ENCODE assay signal across 8 cellular contexts in genomic region chr18:79400591-79401381, GRCh38. TPM values are rescaled to one million over a fixed set of nuclear protein-coding genes. Genes with fewer than 3 reads are reported as not detected.
DNase-seq lines count a peak whose midpoint lies in the region; ATAC-seq and TF ChIP-seq lines count a peak whose summit lies in the region.

No MANE protein-coding gene starts in this region.

- peaks cover 10% of the 10 kb centered on the region for H3K79me2 ChIP-seq in PC-3 (ENCODE audit: low read length)

- H3K27ac ChIP-seq in PC-3 (ENCODE audit: low read length) (no peak overlapping the region), body of pancreas (peak overlapping the region in 3 of 4 donors; percentile 50 to 73 (median 67)), lower lobe of right lung (peak overlapping the region; percentile 84), testis (peak overlapping the region; percentile 71 to 87)

- 40 to 84% methylated on average over 21 to 37 of the region's 58 CpGs for WGBS in body of pancreas, 2 donors
- WGBS in testis, 2 donors: 45 to 47% methylated on average over 19 to 28 of the region's 58 CpGs

- H3K4me3 ChIP-seq in PC-3 (ENCODE audit: low read length) (peak overlapping the region; percentile 67), body of pancreas (peak overlapping the region; percentile 82 to 83), lower lobe of right lung (peak overlapping the region; percentile 70), testis (peak overlapping the region; percentile 73 to 81)

- H3K36me3 ChIP-seq in PC-3 (ENCODE audit: low read depth, low read length) (no peaks in the 10 kb centered on the region), body of pancreas (replicated peaks in 1 of 2; ENCODE audit: insufficient read depth in 1 of 2, low read depth in 2 of 2) (no peaks in the 10 kb centered on the region), lower lobe of right lung (no peaks in the 10 kb centered on the region), testis (ENCODE audit: low read depth, missing control alignments) (no peaks in the 10 kb centered on the region)

- no peaks in the 10 kb centered on the region for H3K9me2 ChIP-seq in PC-3 (replicated peaks; ENCODE audit: low read length)

- POLR2A ChIA-PET in PC-3 (lab: Charles Lee; ENCODE audit: unreplicated experiment): no interaction called here

- TF ChIP-seq POLR2A in body of pancreas (IDR thresholded peaks at IDR 0.05): no peak
- no peak for TF ChIP-seq POLR2A in testis (IDR thresholded peaks at IDR 0.05)

- peak overlapping the region; percentile 45; the same call in 1 of the 2 replicates for H3K9ac ChIP-seq in PC-3 (ENCODE audit: low read length)

- H3F3A ChIP-seq in PC-3 (ENCODE audit: low read length, unreplicated experiment): no peaks in the 10 kb centered on the region

- no peaks in the 10 kb centered on the region for H4K20me1 ChIP-seq in PC-3 (ENCODE audit: low read length)

- TF ChIP-seq CTCF in GM10266 (IDR thresholded peaks at IDR 0.05; ENCODE audit: control insufficient read depth, insufficient read depth, low read depth, missing control alignments) (no peak), PC-3 (conservative IDR thresholded peaks at IDR 0.05; ENCODE audit: low read depth, low read length) (no peak), body of pancreas (IDR thresholded peaks at IDR 0.05) (no peak), lower lobe of right lung (IDR thresholded peaks at IDR 0.05) (no peak), testis (IDR thresholded peaks at IDR 0.05) (no peak)

- peak overlapping the region; percentile 76 for H3K4me2 ChIP-seq in PC-3 (ENCODE audit: low read length)

- BruUV-seq in PC-3 (replicated peaks; lab: Mats Ljungman, UMichigan): no TSS peak

- H2AFZ ChIP-seq in PC-3 (ENCODE audit: low read length): peak overlapping the region; percentile 64; the same call in 1 of the 2 replicates

- H3K27me3 ChIP-seq in PC-3 (ENCODE audit: low read length): no peaks in the 10 kb centered on the region
- no peaks in the 10 kb centered on the region for H3K27me3 ChIP-seq in body of pancreas
- no peaks in the 10 kb centered on the region for H3K27me3 ChIP-seq in lower lobe of right lung (ENCODE audit: low read depth)
- no peaks in the 10 kb centered on the region for H3K27me3 ChIP-seq in testis

- no peaks in the 10 kb centered on the region for H3K9me3 ChIP-seq in PC-3 (ENCODE audit: low read length)
- no peaks in the 10 kb centered on the region for H3K9me3 ChIP-seq in body of pancreas
- H3K9me3 ChIP-seq in lower lobe of right lung: no peaks in the 10 kb centered on the region
- no peaks in the 10 kb centered on the region for H3K9me3 ChIP-seq in testis

- no peak for ATAC-seq in PC-3
- no peak for ATAC-seq in body of pancreas
- peak in 1 of 2 donors; percentile 3 for ATAC-seq in lower lobe of right lung

- DNase-seq in GM10266 (ENCODE audit: extremely low spot score) (peak; percentile 85), PC-3 (no peak), body of pancreas (no peak), lower lobe of right lung (peak; percentile 51), testis (no peak), NCI-H1417 treated with DMSO at 0.1 percent for 48 hours (lab: John Stamatoyannopoulos, UW) (no peak), HT-29 (ENCODE audit: low spot score) (no peak), NCI-H2081 (lab: John Stamatoyannopoulos, UW) (no peak)

- intact Hi-C loops in PC-3 (cut with micrococcal nuclease): loop anchor here (5.0 kb wide), 1 partner anchor 107 kb away; no protein-coding TSS in a partner anchor
- intact Hi-C loops in body of pancreas (cut with DNase I): no loop called here
- intact Hi-C loops in lower lobe of right lung (cut with DNase I): no loop called here
- intact Hi-C loops in testis (cut with DNase I; ENCODE audit: low total_unique reads): no loop called here

- CTCF ChIA-PET in PC-3 (lab: Charles Lee): no interaction called here

- H3K4me1 ChIP-seq in PC-3 (ENCODE audit: insufficient read depth, low read length) (peaks cover 31% of the 10 kb centered on the region), body of pancreas (peaks cover 47% of the 10 kb centered on the region), lower lobe of right lung (peaks cover 62% of the 10 kb centered on the region), testis (peaks cover 20% of the 10 kb centered on the region)

RNA-seq across cellular contexts. Expression of gene NFATC1, which starts 5.1 kb away (rescaled TPM):
- total RNA-seq in PC-3 (2014; rRNA removed) (5.9 and 9.8 TPM in 2 replicates), body of pancreas (1 to 10 TPM; 5.2 to 5.9 TPM), lower lobe of right lung (21.4 TPM), testis (10 to 100 TPM; 22.2 to 28.1 TPM)
- polyA plus RNA-seq in testis (ENCODE audit: insufficient read depth, low read depth, low replicate concordance): 27.5 TPM
- total RNA-seq in HT-29 (2014; rRNA removed; shearing (Covaris generic)): not detected in 2 replicates

Comparison
In these comparisons a context has a peak if more than half of its experiments do, and no peak if none do; other contexts are left out.
1. DNase-seq: peak in GM10266 (single experiment) and lower lobe of right lung (single experiment); none in PC-3 (single experiment), body of pancreas (0 of 4), testis (single experiment), NCI-H1417 treated with DMSO at 0.1 percent for 48 hours (single experiment), HT-29 (single experiment) and NCI-H2081 (0 of 2).
2. Peak in every context shown above with its lines, with median percentiles within 50 percentile points of each other: H3K4me3 ChIP-seq.